Comparison of ENCODE assay signal across 8 cellular contexts in the genomic region with DNA sequence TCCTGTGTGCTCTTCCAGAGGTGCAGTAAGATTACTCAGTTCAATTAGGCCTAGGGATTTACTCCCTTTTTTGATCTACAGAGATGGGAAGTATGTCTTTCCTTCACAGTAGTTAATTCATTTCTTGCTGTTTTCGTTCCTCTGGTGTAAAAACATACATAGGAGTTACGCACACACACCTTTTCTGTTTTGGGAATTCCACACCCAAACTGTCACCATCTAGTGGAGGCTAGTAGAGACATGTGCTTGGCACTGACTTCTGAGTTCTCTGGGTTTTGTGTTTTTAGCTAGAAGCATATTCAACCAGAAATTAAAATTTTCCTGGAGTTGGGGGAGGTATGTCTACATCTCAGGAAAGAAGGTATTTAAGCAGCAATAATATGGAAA. TPM values are rescaled to one million over a fixed set of nuclear protein-coding genes. Genes with fewer than 3 reads are reported as not detected.
DNase-seq lines count a peak whose midpoint lies in the region; ATAC-seq and TF ChIP-seq lines count a peak whose summit lies in the region.

No MANE protein-coding gene starts in this region.

- TF ChIP-seq CTCF in foreskin keratinocyte (conservative IDR thresholded peaks at IDR 0.05): peak; percentile 55

- H3K27me3 Mint-ChIP-seq in activated CD4-positive, alpha-beta T cell treated with anti-CD3 and anti-CD28 coated beads for 36 hours: no peaks in the 10 kb centered on the region

- no peak for ATAC-seq in activated CD4-positive, alpha-beta T cell treated with anti-CD3 and anti-CD28 coated beads for 36 hours
- no peak for ATAC-seq in foreskin keratinocyte
- no peak for ATAC-seq in GM21423 (IDR thresholded peaks at IDR 0.05; ENCODE audit: unreplicated experiment)

- H3K9me3 Mint-ChIP-seq in activated CD4-positive, alpha-beta T cell treated with anti-CD3 and anti-CD28 coated beads for 36 hours (ENCODE audit: low read depth): no peaks in the 10 kb centered on the region

- H3K4me1 Mint-ChIP-seq in activated CD4-positive, alpha-beta T cell treated with anti-CD3 and anti-CD28 coated beads for 36 hours: peaks cover 58% of the 10 kb centered on the region

- intact Hi-C loops in activated CD4-positive, alpha-beta T cell treated with anti-CD3 and anti-CD28 coated beads for 36 hours (cut with DNase I, micrococcal nuclease): loop anchor here (1.0 to 10.0 kb wide), 8 partner anchors 24 to 1710 kb away; a partner anchor contains a TSS

- H3K9ac ChIP-seq in SK-N-MC (ENCODE audit: insufficient read length): peak overlapping the region; percentile 88
- peak overlapping the region; percentile 70 to 97 (median 92) for H3K9ac ChIP-seq in skeletal muscle tissue (ENCODE audit: low read depth in 1 of 3, low read length in 3 of 3)

- peak overlapping the region; percentile 87 for H3K4me3 Mint-ChIP-seq in activated CD4-positive, alpha-beta T cell treated with anti-CD3 and anti-CD28 coated beads for 36 hours

- peak overlapping the region; percentile 99 for H3K27ac Mint-ChIP-seq in activated CD4-positive, alpha-beta T cell treated with anti-CD3 and anti-CD28 coated beads for 36 hours

- no peaks in the 10 kb centered on the region for H3K36me3 ChIP-seq in SK-N-MC (ENCODE audit: insufficient read depth, low read length)
- no peaks in the 10 kb centered on the region for H3K36me3 ChIP-seq in skeletal muscle tissue (ENCODE audit: control insufficient read depth in 3 of 3, insufficient read depth in 3 of 3, low read length in 3 of 3)

- CTCF ChIA-PET in activated CD4-positive, alpha-beta T cell treated with anti-CD3 and anti-CD28 coated beads for 36 hours (lab: Charles Lee): interaction anchor here (0.8 to 2.1 kb wide), 10 partner anchors 21 to 114 kb away, joined by 3 to 5 read pairs (median 3); no protein-coding TSS in a partner anchor

- H3K4me3 ChIP-seq in SK-N-MC (peak overlapping the region; percentile 93), skeletal muscle tissue (ENCODE audit: low read length in 3 of 3) (peak overlapping the region; percentile 80 to 86 (median 82))

- H3K27ac ChIP-seq in SK-N-MC (no peak overlapping the region; the same call in 1 of the 2 replicates), foreskin keratinocyte (peak overlapping the region; percentile 88), skeletal muscle tissue (ENCODE audit: low read depth, low read length) (peak overlapping the region; percentile 94)

- H3K4me1 ChIP-seq in foreskin keratinocyte: peaks cover 30% of the 10 kb centered on the region
- H3K4me1 ChIP-seq in skeletal muscle tissue (ENCODE audit: control insufficient read depth in 3 of 3, insufficient read depth in 3 of 3, low read length in 3 of 3): peaks cover 57 to 68% (median 59%) of the 10 kb centered on the region in 3 donors

- POLR2A ChIA-PET in activated CD4-positive, alpha-beta T cell treated with anti-CD3 and anti-CD28 coated beads for 36 hours (lab: Charles Lee): interaction anchor here (0.8 to 1.5 kb wide), 3 partner anchors 13 to 62 kb away, joined by 3 to 5 read pairs (median 4); no protein-coding TSS in a partner anchor

- DNase-seq in activated CD4-positive, alpha-beta T cell treated with anti-CD3 and anti-CD28 coated beads for 36 hours: no peak
- DNase-seq in activated CD4-positive, alpha-beta T cell treated with anti-CD3 and anti-CD28 coated beads for 48 hours: no peak
- no peak for DNase-seq in SK-N-MC (ENCODE audit: low read depth, low spot score)
- DNase-seq in foreskin keratinocyte: peak; percentile 46 to 71
- DNase-seq in AG08395 (ENCODE audit: low spot score): no peak
- no peak for DNase-seq in NCI-H2227 (lab: John Stamatoyannopoulos, UW; ENCODE audit: unreplicated experiment)

- H3K36me3 Mint-ChIP-seq in activated CD4-positive, alpha-beta T cell treated with anti-CD3 and anti-CD28 coated beads for 36 hours (ENCODE audit: low read depth): peaks cover 44% of the 10 kb centered on the region

- no peaks in the 10 kb centered on the region for H3K9me3 ChIP-seq in SK-N-MC (ENCODE audit: low read depth, low read length)
- no peaks in the 10 kb centered on the region for H3K9me3 ChIP-seq in skeletal muscle tissue (ENCODE audit: control insufficient read depth in 3 of 3, low read length in 3 of 3)

- H3K27me3 ChIP-seq in foreskin keratinocyte (no peaks in the 10 kb centered on the region), skeletal muscle tissue (ENCODE audit: control insufficient read depth in 3 of 3, insufficient read depth in 3 of 3, low read length in 3 of 3) (no peaks in the 10 kb centered on the region)

RNA-seq across cellular contexts. Expression of a gene that starts 1.4 kb away (rescaled TPM):
- 10 to 100 TPM; 57.9 to 59.3 TPM for total RNA-seq in activated CD4-positive, alpha-beta T cell treated with anti-CD3 and anti-CD28 coated beads for 36 hours
- 14.5 and 17.4 TPM in 2 replicates for total RNA-seq in foreskin keratinocyte
- polyA plus RNA-seq in foreskin keratinocyte: 5.4 and 5.9 TPM in 2 replicates
- 10.4 TPM for total RNA-seq in skeletal muscle tissue

RNA-seq across cellular contexts. Expression of a gene that starts 38.1 kb away (rescaled TPM):
- not detected for total RNA-seq in activated CD4-positive, alpha-beta T cell treated with anti-CD3 and anti-CD28 coated beads for 36 hours
- total RNA-seq in foreskin keratinocyte: not detected in 2 replicates
- not detected in 2 replicates for polyA plus RNA-seq in foreskin keratinocyte
- total RNA-seq in skeletal muscle tissue: not detected

Comparison
In these comparisons a context has a peak if more than half of its experiments do, and no peak if none do; other contexts are left out.
1. DNase-seq: peak in foreskin keratinocyte (2 of 2); none in activated CD4-positive, alpha-beta T cell treated with anti-CD3 and anti-CD28 coated beads for 36 hours (single experiment), activated CD4-positive, alpha-beta T cell treated with anti-CD3 and anti-CD28 coated beads for 48 hours (single experiment), SK-N-MC (single experiment), AG08395 (single experiment) and NCI-H2227 (single experiment).